24 cellular contexts compared by ENCODE assay signal in the genomic region with DNA sequence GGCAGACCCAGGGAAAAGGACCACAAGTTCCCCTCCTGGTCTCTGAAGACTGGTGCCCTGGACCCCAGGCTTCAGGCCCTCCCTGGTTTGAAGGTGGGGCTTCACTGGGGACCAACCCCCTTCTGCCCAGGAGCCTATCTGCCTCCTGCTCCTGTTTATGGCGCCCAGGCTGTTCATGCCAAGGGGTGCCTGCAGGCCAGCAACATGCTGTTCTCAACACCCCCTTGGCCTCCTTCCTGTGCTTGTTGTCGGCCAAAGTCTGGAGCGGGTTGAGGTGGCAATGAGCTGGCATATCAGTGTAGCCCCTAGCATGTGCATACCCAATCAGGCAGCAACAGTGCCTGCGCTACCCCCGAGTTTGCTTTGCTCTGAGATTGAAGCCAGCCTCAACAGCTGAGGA. TPM values are rescaled to one million over a fixed set of nuclear protein-coding genes. Genes with fewer than 3 reads are reported as not detected.
"Had no signal": no experiment of that assay in that cellular context is flagged by ENCODE, and none has a peak within 500 bp of the region (broad histone marks: within the 10 kb centered on the region; RNA-seq: fewer than 3 reads in every experiment).

No MANE protein-coding gene starts in this region.

- H3K27ac ChIP-seq: brain microvascular endothelial cell, KMS-11, VCaP had no signal

- ATAC-seq: activated CD8-positive, alpha-beta T cell treated with anti-CD3 and anti-CD28 coated beads for 36 hours; activated T-cell treated with anti-CD3 and anti-CD28 coated beads, Interleukin-2, amount 50 U/mL, for 72 hours; PC-3 had no signal

- H3K36me3 ChIP-seq: brain microvascular endothelial cell had no signal

- H3K27me3 ChIP-seq: brain microvascular endothelial cell had no signal

- DNase-seq: activated CD4-positive, CD25-positive, alpha-beta regulatory T cell; activated CD8-positive, alpha-beta memory T cell treated with anti-CD3 and anti-CD28 coated beads, Interleukin-2, amount 50 U/mL, for 4 hours; activated CD8-positive, alpha-beta T cell treated with anti-CD3 and anti-CD28 coated beads for 36 hours; activated gamma-delta T cell treated with Interleukin-2 at 50 U/mL for 16 hours; activated naive CD4-positive, alpha-beta T cell treated with anti-CD3 and anti-CD28 coated beads, Interleukin-2, amount 10 ng/mL, durations not matched to agents 7 days and 5 days; activated naive CD8-positive, alpha-beta T cell treated with anti-CD3 and anti-CD28 coated beads for 36 hours; activated T-cell treated with anti-CD3 and anti-CD28 coated beads, Interleukin-2, amount 50 U/mL, for 72 hours; brain microvascular endothelial cell; cerebellar nuclear complex; MM.1S; NCI-H1105; NCI-H1436; NCI-H1694 treated with DMSO at 0.1 percent for 48 hours; NCI-H2029 treated with DMSO at 0.1 percent for 48 hours; NCI-H524; PC-3; SIG-M5; T-helper 1 cell had no signal

- H3K9ac ChIP-seq: KMS-11 had no signal

- H3K4me2 ChIP-seq: KMS-11 had no signal

RNA-seq across cellular contexts. Expression of a gene that starts 46.3 kb away (rescaled TPM):
- total RNA-seq: activated CD8-positive, alpha-beta T cell treated with anti-CD3 and anti-CD28 coated beads for 36 hours; activated naive CD8-positive, alpha-beta T cell treated with anti-CD3 and anti-CD28 coated beads for 36 hours; activated T-cell treated with anti-CD3 and anti-CD28 coated beads, Interleukin-2, amount 50 U/mL, for 72 hours; activated T-helper 2 cell treated with anti-CD3 and anti-CD28 coated beads, Interferon-gamma antibody, Interleukin-2, Interleukin-4, amounts not matched to agents 10 μg/mL and 5 μg/mL and 100 μg/mL, durations not matched to agents 14 hours and 24 hours and 36 hours; cardiac septum; PC-3; T-helper 2 cell treated with Interferon-gamma antibody and Interleukin-4, amounts not matched to agents 100 ng/mL and 5 ng/mL, for 36 hours had no signal
- polyA plus RNA-seq: adipose tissue had no signal
